In the genomic region with DNA sequence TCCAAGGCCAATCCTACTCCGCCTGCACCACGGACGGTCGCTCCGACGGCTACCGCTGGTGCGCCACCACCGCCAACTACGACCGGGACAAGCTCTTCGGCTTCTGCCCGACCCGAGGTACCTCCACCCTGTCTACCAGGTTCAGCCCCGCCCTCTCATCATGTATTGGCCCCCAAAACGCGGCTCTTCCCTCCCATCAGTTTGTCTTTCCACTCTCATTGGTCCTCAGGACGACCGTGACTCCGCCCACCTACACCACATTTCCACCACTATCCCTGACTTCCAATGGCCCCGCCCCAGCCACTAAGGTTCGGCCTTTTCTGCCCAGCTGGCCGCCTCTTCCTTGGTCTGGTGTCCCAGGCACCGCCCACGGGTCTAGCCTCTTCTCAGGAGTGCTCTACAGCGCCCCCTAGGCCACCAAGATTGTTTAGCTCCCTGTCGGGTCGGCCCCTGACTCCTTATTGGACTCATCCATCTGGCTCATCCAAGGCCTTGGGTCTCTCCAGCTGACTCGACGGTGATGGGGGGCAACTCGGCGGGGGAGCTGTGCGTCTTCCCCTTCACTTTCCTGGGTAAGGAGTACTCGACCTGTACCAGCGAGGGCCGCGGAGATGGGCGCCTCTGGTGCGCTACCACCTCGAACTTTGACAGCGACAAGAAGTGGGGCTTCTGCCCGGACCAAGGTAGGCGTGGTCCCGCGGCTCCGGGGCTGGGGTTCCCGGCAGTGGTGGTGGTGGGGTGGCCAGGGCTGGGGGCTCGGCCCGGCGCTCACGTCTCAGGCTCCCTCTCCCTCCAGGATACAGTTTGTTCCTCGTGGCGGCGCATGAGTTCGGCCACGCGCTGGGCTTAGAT, we compare ENCODE assay signal across 7 cellular contexts. TPM values are rescaled to one million over a fixed set of nuclear protein-coding genes. Genes with fewer than 3 reads are reported as not detected.
DNase-seq lines count a peak whose midpoint lies in the region; ATAC-seq, FAIRE-seq and TF ChIP-seq lines count a peak whose summit lies in the region.

No MANE protein-coding gene starts in this region.

- H3K36me3 Mint-ChIP-seq in activated naive CD8-positive, alpha-beta T cell treated with anti-CD3 and anti-CD28 coated beads, Interleukin-2, amount 10 ng/mL, durations not matched to agents 7 days and 5 days: no peaks in the 10 kb centered on the region

- peaks cover 43% of the 10 kb centered on the region for H3K4me1 Mint-ChIP-seq in activated naive CD8-positive, alpha-beta T cell treated with anti-CD3 and anti-CD28 coated beads, Interleukin-2, amount 10 ng/mL, durations not matched to agents 7 days and 5 days

- no peak overlapping the region for H3K27ac ChIP-seq in kidney (ENCODE audit: low read depth in 2 of 2, low read length in 2 of 2)

- no peaks in the 10 kb centered on the region for H3K4me1 ChIP-seq in kidney (ENCODE audit: control insufficient read depth in 1 of 2, insufficient read depth in 1 of 2, low read depth in 1 of 2, low read length in 2 of 2)

- no peaks in the 10 kb centered on the region for H3K36me3 ChIP-seq in kidney (ENCODE audit: control insufficient read depth in 1 of 2, insufficient read depth in 2 of 2, low read length in 2 of 2)

- FAIRE-seq in kidney (lab: Jason Lieb, UNC): no peak

- peak overlapping the region; percentile 52 for H3K27ac Mint-ChIP-seq in activated naive CD8-positive, alpha-beta T cell treated with anti-CD3 and anti-CD28 coated beads, Interleukin-2, amount 10 ng/mL, durations not matched to agents 7 days and 5 days

- intact Hi-C loops in kidney (cut with DNase I): no loop called here

- no peak overlapping the region for H3K4me3 ChIP-seq in kidney (ENCODE audit: low read length in 2 of 2)

- H3K4me3 Mint-ChIP-seq in activated naive CD8-positive, alpha-beta T cell treated with anti-CD3 and anti-CD28 coated beads, Interleukin-2, amount 10 ng/mL, durations not matched to agents 7 days and 5 days: peak overlapping the region; percentile 44

- H3K9me3 Mint-ChIP-seq in activated naive CD8-positive, alpha-beta T cell treated with anti-CD3 and anti-CD28 coated beads, Interleukin-2, amount 10 ng/mL, durations not matched to agents 7 days and 5 days: no peaks in the 10 kb centered on the region

- ATAC-seq in activated naive CD8-positive, alpha-beta T cell treated with anti-CD3 and anti-CD28 coated beads, Interleukin-2, amount 10 ng/mL, durations not matched to agents 7 days and 5 days (ENCODE audit: low read depth): no peak
- no peak for ATAC-seq in HG03342 (IDR thresholded peaks at IDR 0.05; ENCODE audit: unreplicated experiment)

- no peaks in the 10 kb centered on the region for H3K9me3 ChIP-seq in kidney (ENCODE audit: control insufficient read depth in 1 of 2, low read length in 2 of 2)

- DNase-seq in NCI-H526 (lab: John Stamatoyannopoulos, UW) (peak; percentile 89 to 94), kidney (peak; percentile 84), SIG-M5 (lab: John Stamatoyannopoulos, UW) (no peak), NCI-H187 (lab: John Stamatoyannopoulos, UW) (no peak)
- DNase-seq in activated naive CD8-positive, alpha-beta T cell treated with anti-CD3 and anti-CD28 coated beads, Interleukin-2, amount 10 ng/mL, durations not matched to agents 7 days and 5 days: peak; percentile 56

- TF ChIP-seq CTCF in GM12872 (IDR thresholded peaks at IDR 0.05; ENCODE audit: insufficient read depth, low read depth, low read length) (peak; percentile 60), kidney (IDR thresholded peaks at IDR 0.05; ENCODE audit: borderline replicate concordance, extremely low read depth, insufficient read depth) (no peak)

- H3K9ac ChIP-seq in kidney (ENCODE audit: low read length in 2 of 2): no peak overlapping the region

- POLR2A ChIA-PET in activated naive CD8-positive, alpha-beta T cell treated with anti-CD3 and anti-CD28 coated beads, Interleukin-2, amount 10 ng/mL, durations not matched to agents 7 days and 5 days (lab: Charles Lee): interaction anchor here (0.5 to 1.5 kb wide), 2 partner anchors 25 to 41 kb away, joined by 3 to 7 read pairs; no protein-coding TSS in a partner anchor

- peaks cover 66% of the 10 kb centered on the region for H3K27me3 Mint-ChIP-seq in activated naive CD8-positive, alpha-beta T cell treated with anti-CD3 and anti-CD28 coated beads, Interleukin-2, amount 10 ng/mL, durations not matched to agents 7 days and 5 days

RNA-seq across cellular contexts. Expression of a gene that starts 3.1 kb away (rescaled TPM):
- total RNA-seq in activated naive CD8-positive, alpha-beta T cell treated with anti-CD3 and anti-CD28 coated beads, Interleukin-2, amount 10 ng/mL, durations not matched to agents 7 days and 5 days: 10 to 100 TPM; 18.4 to 21.8 TPM
- total RNA-seq in kidney: 6.6 TPM
- polyA plus RNA-seq in kidney (ENCODE audit: insufficient read depth, low read depth, low replicate concordance): not detected

RNA-seq across cellular contexts. Expression of a gene that starts 17.2 kb away (rescaled TPM):
- total RNA-seq in activated naive CD8-positive, alpha-beta T cell treated with anti-CD3 and anti-CD28 coated beads, Interleukin-2, amount 10 ng/mL, durations not matched to agents 7 days and 5 days: 1 to 10 TPM; 1.6 to 1.9 TPM
- 2.0 TPM for total RNA-seq in kidney
- polyA plus RNA-seq in kidney (ENCODE audit: insufficient read depth, low read depth, low replicate concordance): 2.5 TPM

RNA-seq across cellular contexts. Expression of a gene that starts 39.9 kb away (rescaled TPM):
- total RNA-seq in activated naive CD8-positive, alpha-beta T cell treated with anti-CD3 and anti-CD28 coated beads, Interleukin-2, amount 10 ng/mL, durations not matched to agents 7 days and 5 days: 10 to 100 TPM; 43.3 to 43.7 TPM
- 22.3 TPM for total RNA-seq in kidney
- 5.7 TPM for polyA plus RNA-seq in kidney (ENCODE audit: insufficient read depth, low read depth, low replicate concordance)

Comparison
In these comparisons a context has a peak if more than half of its experiments do, and no peak if none do; other contexts are left out.
1. DNase-seq: peak in NCI-H526 (2 of 2), activated naive CD8-positive, alpha-beta T cell treated with anti-CD3 and anti-CD28 coated beads, Interleukin-2, amount 10 ng/mL, durations not matched to agents 7 days and 5 days (single experiment) and kidney (single experiment); none in SIG-M5 (single experiment) and NCI-H187 (0 of 2).